11 cellular contexts compared by ENCODE assay signal in genomic region chr6:42316981-42317380, GRCh38.
DNase-seq lines count a peak whose midpoint lies in the region; TF ChIP-seq lines count a peak whose summit lies in the region.
"Had no signal": no experiment of that assay in that cellular context is flagged by ENCODE, and none has a peak within 500 bp of the region (broad histone marks: within the 10 kb centered on the region; RNA-seq: fewer than 3 reads in every experiment).

No MANE protein-coding gene starts in this region.

- WGBS in trophoblast cell (ENCODE audit: extremely low coverage, insufficient coverage, insufficient read length) = no CpG with 5 or more reads among the region's 2 CpGs

- H3K9ac ChIP-seq in colonic mucosa (ENCODE audit: low read depth in 2 of 2, low read length in 2 of 2) (no peak overlapping the region), trophoblast cell (ENCODE audit: low read length) (no peak overlapping the region)

- no peak overlapping the region for H3K23ac ChIP-seq in trophoblast cell (ENCODE audit: low read length)

- H4K12ac ChIP-seq in trophoblast cell (ENCODE audit: low read depth, low read length) = no peak overlapping the region

- peak overlapping the region; percentile 39 for H3K27ac ChIP-seq in colonic mucosa
- H3K27ac ChIP-seq in trophoblast cell (ENCODE audit: low read depth, low read length) = peak overlapping the region; percentile 76
- no peak overlapping the region for H3K27ac ChIP-seq in tibial artery
- H3K27ac ChIP-seq: cardiac muscle cell, right atrium auricular region had no signal

- H3K4ac ChIP-seq in trophoblast cell (ENCODE audit: low read depth, low read length) = no peak overlapping the region

- peak; percentile 22 for DNase-seq in GM06990 (ENCODE audit: extremely low read depth, insufficient read length)
- DNase-seq in MV-4-11 (lab: John Stamatoyannopoulos, UW) = peak; percentile 47
- no peak for DNase-seq in colonic mucosa
- DNase-seq in trophoblast cell = no peak
- no peak for DNase-seq in tibial artery
- no peak for DNase-seq in T-helper 9 cell
- DNase-seq in midbrain (lab: John Stamatoyannopoulos, UW) = no peak
- DNase-seq: activated CD4-positive, CD25-positive, alpha-beta regulatory T cell; NCI-H510A treated with DMSO at 0.1 percent for 48 hours had no signal

- no peak overlapping the region for H2BK5ac ChIP-seq in trophoblast cell (ENCODE audit: low read depth, low read length, poor library complexity)

- H3K4me3 ChIP-seq in GM06990 (replicated peaks; ENCODE audit: low read depth, low read length) (no peak overlapping the region), colonic mucosa (no peak overlapping the region), trophoblast cell (ENCODE audit: low read depth, low read length) (no peak overlapping the region), tibial artery (no peak overlapping the region)
- H3K4me3 ChIP-seq: cardiac muscle cell, right atrium auricular region had no signal

- H2AK5ac ChIP-seq in trophoblast cell (ENCODE audit: low read length) = no peak overlapping the region

- H3K27me3 ChIP-seq in GM06990 (replicated peaks; ENCODE audit: control insufficient read depth, insufficient read depth, low read length) (no peaks in the 10 kb centered on the region), colonic mucosa (no peaks in the 10 kb centered on the region), trophoblast cell (ENCODE audit: insufficient read depth, low read length) (no peaks in the 10 kb centered on the region), tibial artery (no peaks in the 10 kb centered on the region)
- H3K27me3 ChIP-seq: cardiac muscle cell, right atrium auricular region had no signal

- no peak overlapping the region for H4K91ac ChIP-seq in trophoblast cell (ENCODE audit: low read depth, low read length)

- H3K4me1 ChIP-seq in colonic mucosa (peaks cover 3% of the 10 kb centered on the region), trophoblast cell (ENCODE audit: control insufficient read depth in 1 of 2, insufficient read depth in 2 of 2, low read length in 2 of 2) (peaks cover 21 to 32% of the 10 kb centered on the region in 2 experiments), tibial artery (peaks cover 0 to 21% (median 2%) of the 10 kb centered on the region in 4 donors)

- H2BK120ac ChIP-seq in trophoblast cell (ENCODE audit: insufficient read depth, low read length, poor library complexity) = no peak overlapping the region

- no peaks in the 10 kb centered on the region for H3K36me3 ChIP-seq in GM06990 (ENCODE audit: control insufficient read depth, insufficient read depth, low read length)
- H3K36me3 ChIP-seq in colonic mucosa = no peaks in the 10 kb centered on the region
- no peaks in the 10 kb centered on the region for H3K36me3 ChIP-seq in trophoblast cell (ENCODE audit: control insufficient read depth in 1 of 2, insufficient read depth in 2 of 2, low read length in 2 of 2)
- no peaks in the 10 kb centered on the region for H3K36me3 ChIP-seq in tibial artery
- H3K36me3 ChIP-seq: cardiac muscle cell, right atrium auricular region had no signal

- TF ChIP-seq CTCF in GM06990 (IDR thresholded peaks at IDR 0.05; ENCODE audit: insufficient read depth, low read length, poor library complexity, severe bottlenecking) (no peak), colonic mucosa (IDR thresholded peaks at IDR 0.05) (no peak), tibial artery (IDR thresholded peaks at IDR 0.05) (no peak)

- H3K79me1 ChIP-seq in trophoblast cell (ENCODE audit: low read length) = peaks cover 19% of the 10 kb centered on the region

- peak overlapping the region; percentile 6 for H2BK12ac ChIP-seq in trophoblast cell (ENCODE audit: low read length)

- no peak overlapping the region for H3K18ac ChIP-seq in trophoblast cell (ENCODE audit: low read length)

- H3K79me2 ChIP-seq in trophoblast cell (ENCODE audit: control insufficient read depth, insufficient read depth, low read length, poor library complexity) = no peaks in the 10 kb centered on the region

- H3K9me3 ChIP-seq in colonic mucosa (no peaks in the 10 kb centered on the region), trophoblast cell (ENCODE audit: insufficient read depth, low read depth, low read length) (no peaks in the 10 kb centered on the region), tibial artery (no peaks in the 10 kb centered on the region)
- H3K9me3 ChIP-seq: right atrium auricular region had no signal

- H3K14ac ChIP-seq in trophoblast cell (ENCODE audit: low read length) = no peak overlapping the region

- no peak overlapping the region for H2AFZ ChIP-seq in trophoblast cell (ENCODE audit: insufficient read depth, low read length, poor library complexity)

- no peak overlapping the region for H4K8ac ChIP-seq in trophoblast cell (ENCODE audit: low read depth, low read length)

- peak overlapping the region; percentile 39 for H3K4me2 ChIP-seq in trophoblast cell (ENCODE audit: low read length)

- intact Hi-C loops in colonic mucosa (cut with DNase I) = loop anchor here (10.0 kb wide), 1 partner anchor 88 kb away; no protein-coding TSS in a partner anchor
- intact Hi-C loops in tibial artery (cut with DNase I; ENCODE audit: low total_unique reads) = no loop called here

Comparison
In these comparisons a context has a peak if more than half of its experiments do, and no peak if none do; other contexts are left out.
1. DNase-seq: peak in GM06990 (single experiment) and MV-4-11 (single experiment); none in colonic mucosa (single experiment), trophoblast cell (0 of 2), tibial artery (0 of 2), T-helper 9 cell (single experiment) and midbrain (single experiment).
2. H3K27ac ChIP-seq: peak in colonic mucosa (single experiment) and trophoblast cell (single experiment); none in tibial artery (0 of 2).